ENCODE assay signal across 1 cellular context in the genomic region with DNA sequence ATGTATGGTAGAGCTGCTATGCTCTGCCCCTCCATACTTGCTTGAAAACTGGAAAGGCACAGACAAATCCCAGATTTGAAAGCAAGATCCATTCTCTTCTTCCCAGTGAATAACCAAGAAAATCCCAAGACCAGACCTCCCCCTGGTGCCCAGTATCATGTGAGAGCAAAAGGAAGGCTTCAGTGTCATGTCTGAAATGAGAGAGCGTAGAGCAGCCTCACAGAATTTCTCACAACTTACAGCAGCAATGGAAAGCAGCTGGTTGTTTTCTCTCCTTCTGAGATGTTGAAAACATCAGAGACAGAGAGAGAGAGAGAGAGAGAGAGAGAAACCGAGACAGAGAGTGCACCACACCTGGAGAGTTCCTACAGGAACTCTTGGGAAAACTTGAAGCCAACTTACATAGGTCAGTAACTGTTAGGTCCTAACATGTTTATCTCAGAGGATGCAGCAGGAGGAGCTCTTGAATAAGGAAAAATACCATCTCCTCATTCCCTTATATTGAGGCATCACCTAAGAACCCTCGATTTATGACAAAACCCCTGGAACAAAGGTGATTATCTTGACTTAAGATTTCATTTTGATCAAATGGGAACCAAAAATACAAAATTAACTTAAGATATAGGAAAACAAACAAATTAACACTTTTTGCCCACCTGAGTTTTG.
TF ChIP-seq lines count a peak whose summit lies in the region.

No MANE protein-coding gene starts in this region.

TF ChIP-seq in Ishikawa, 13 proteins besides CTCF, POLR2A, EP300 and RAD21 (continued from another document):
- no peak for TF ChIP-seq CEBPB (IDR thresholded peaks at IDR 0.05)
- no peak for TF ChIP-seq TCF12 (IDR thresholded peaks at IDR 0.05; ENCODE audit: low read depth)
- TF ChIP-seq TAF1 (IDR thresholded peaks at IDR 0.05; ENCODE audit: low read depth) = no peak
- TF ChIP-seq, protein P1, sequence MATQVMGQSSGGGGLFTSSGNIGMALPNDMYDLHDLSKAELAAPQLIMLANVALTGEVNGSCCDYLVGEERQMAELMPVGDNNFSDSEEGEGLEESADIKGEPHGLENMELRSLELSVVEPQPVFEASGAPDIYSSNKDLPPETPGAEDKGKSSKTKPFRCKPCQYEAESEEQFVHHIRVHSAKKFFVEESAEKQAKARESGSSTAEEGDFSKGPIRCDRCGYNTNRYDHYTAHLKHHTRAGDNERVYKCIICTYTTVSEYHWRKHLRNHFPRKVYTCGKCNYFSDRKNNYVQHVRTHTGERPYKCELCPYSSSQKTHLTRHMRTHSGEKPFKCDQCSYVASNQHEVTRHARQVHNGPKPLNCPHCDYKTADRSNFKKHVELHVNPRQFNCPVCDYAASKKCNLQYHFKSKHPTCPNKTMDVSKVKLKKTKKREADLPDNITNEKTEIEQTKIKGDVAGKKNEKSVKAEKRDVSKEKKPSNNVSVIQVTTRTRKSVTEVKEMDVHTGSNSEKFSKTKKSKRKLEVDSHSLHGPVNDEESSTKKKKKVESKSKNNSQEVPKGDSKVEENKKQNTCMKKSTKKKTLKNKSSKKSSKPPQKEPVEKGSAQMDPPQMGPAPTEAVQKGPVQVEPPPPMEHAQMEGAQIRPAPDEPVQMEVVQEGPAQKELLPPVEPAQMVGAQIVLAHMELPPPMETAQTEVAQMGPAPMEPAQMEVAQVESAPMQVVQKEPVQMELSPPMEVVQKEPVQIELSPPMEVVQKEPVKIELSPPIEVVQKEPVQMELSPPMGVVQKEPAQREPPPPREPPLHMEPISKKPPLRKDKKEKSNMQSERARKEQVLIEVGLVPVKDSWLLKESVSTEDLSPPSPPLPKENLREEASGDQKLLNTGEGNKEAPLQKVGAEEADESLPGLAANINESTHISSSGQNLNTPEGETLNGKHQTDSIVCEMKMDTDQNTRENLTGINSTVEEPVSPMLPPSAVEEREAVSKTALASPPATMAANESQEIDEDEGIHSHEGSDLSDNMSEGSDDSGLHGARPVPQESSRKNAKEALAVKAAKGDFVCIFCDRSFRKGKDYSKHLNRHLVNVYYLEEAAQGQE (IDR thresholded peaks at IDR 0.05; ENCODE audit: low read depth) = no peak
- TF ChIP-seq EGR1 (IDR thresholded peaks at IDR 0.05) = no peak
